ENCODE assay signal across 1 cellular context in the genomic region with DNA sequence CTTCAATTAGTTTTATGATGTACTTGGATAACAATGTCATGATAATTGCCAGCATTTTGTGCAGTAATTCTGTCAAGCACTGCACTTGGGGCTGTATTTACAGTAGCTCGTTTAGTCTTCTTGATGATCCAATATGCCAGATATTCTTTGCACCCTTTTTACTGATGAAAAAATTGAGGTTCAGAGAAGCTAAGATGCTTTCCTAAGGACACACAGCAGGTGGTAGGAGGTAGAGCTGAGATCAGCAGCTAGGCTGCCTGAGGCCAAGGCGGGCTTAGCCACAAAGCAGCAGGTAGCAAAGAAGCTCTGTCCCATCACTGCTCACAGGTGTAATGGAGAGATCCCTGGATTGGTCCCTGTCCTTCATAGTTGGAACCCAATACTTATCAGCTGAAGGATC.
TF ChIP-seq lines count a peak whose summit lies in the region.

No MANE protein-coding gene starts in this region.

TF ChIP-seq in H1, 55 proteins besides CTCF, POLR2A, EP300 and RAD21:
- TF ChIP-seq KDM1A (IDR thresholded peaks at IDR 0.05; ENCODE audit: borderline replicate concordance, low read length) (peak; percentile 76; the same call in 1 of the 2 replicates), HDAC2 (IDR thresholded peaks at IDR 0.05; ENCODE audit: borderline replicate concordance in 1 of 2, low read depth in 2 of 2, low read length in 2 of 2) (no peak)
